In genomic region chr3:69729350-69729919, GRCh38 we compare ENCODE assay signal across 18 cellular contexts. TPM values are rescaled to one million over a fixed set of nuclear protein-coding genes. Genes with fewer than 3 reads are reported as not detected.
DNase-seq lines count a peak whose midpoint lies in the region; ATAC-seq, FAIRE-seq and TF ChIP-seq lines count a peak whose summit lies in the region.
"Had no signal": no experiment of that assay in that cellular context is flagged by ENCODE, and none has a peak within 500 bp of the region (broad histone marks: within the 10 kb centered on the region; RNA-seq: fewer than 3 reads in every experiment).

No MANE protein-coding gene starts in this region.

- H3K27me3 Mint-ChIP-seq in H9 (ENCODE audit: low read depth), result peaks cover 12% of the 10 kb centered on the region; the same call in 1 of the 2 replicates
- peaks cover 4% of the 10 kb centered on the region for H3K27me3 Mint-ChIP-seq in activated T-helper 2 cell treated with anti-CD3 and anti-CD28 coated beads, Interferon-gamma antibody, Interleukin-2, Interleukin-4, amounts not matched to agents 10 μg/mL and 5 μg/mL and 100 μg/mL, durations not matched to agents 14 hours and 24 hours and 36 hours (ENCODE audit: low read depth)

- H3T11ph ChIP-seq in H9 (ENCODE audit: low read length), result no peak overlapping the region

- FAIRE-seq in frontal cortex (lab: Jason Lieb, UNC), result peak; percentile 72
- FAIRE-seq: A204.1, D721Med, GM18507 had no signal

- H2BK5ac ChIP-seq in H9 (ENCODE audit: insufficient read length, low read length) (no peak overlapping the region), trophoblast cell (ENCODE audit: low read depth, low read length, poor library complexity) (no peak overlapping the region)

- H2BK12ac ChIP-seq in H9 (ENCODE audit: insufficient read length, low read depth, low read length) (no peak overlapping the region), trophoblast cell (ENCODE audit: low read length) (peak overlapping the region; percentile 64)

- no CpG with 5 or more reads among the region's 6 CpGs for WGBS in H9 (ENCODE audit: extremely low coverage, insufficient read length, low lambda C conversion rate)
- WGBS in trophoblast cell (ENCODE audit: extremely low coverage, insufficient coverage, insufficient read length), result no CpG with 5 or more reads among the region's 6 CpGs

- DNase-seq in H9 (no peak), SW480 (ENCODE audit: low spot score) (peak; percentile 65), frontal cortex (ENCODE audit: low spot score in 2 of 2) (no peak), trophoblast cell (no peak), left lung (no peak), C1 segment of cervical spinal cord (lab: John Stamatoyannopoulos, UW) (no peak)
- DNase-seq in activated T-helper 2 cell treated with anti-CD3 and anti-CD28 coated beads, Interferon-gamma antibody, Interleukin-2, Interleukin-4, amounts not matched to agents 10 μg/mL and 5 μg/mL and 100 μg/mL, durations not matched to agents 14 hours and 24 hours and 36 hours (ENCODE audit: low spot score), result no peak
- DNase-seq: BE2C; CD8-positive, alpha-beta T cell; COR-L47; DMS153; DND-41; GM23248 had no signal

- no peaks in the 10 kb centered on the region for H3K36me3 Mint-ChIP-seq in H9 (ENCODE audit: insufficient read depth in 1 of 3, low read depth in 3 of 3)
- no peaks in the 10 kb centered on the region for H3K36me3 Mint-ChIP-seq in activated T-helper 2 cell treated with anti-CD3 and anti-CD28 coated beads, Interferon-gamma antibody, Interleukin-2, Interleukin-4, amounts not matched to agents 10 μg/mL and 5 μg/mL and 100 μg/mL, durations not matched to agents 14 hours and 24 hours and 36 hours (ENCODE audit: low read depth)
- H3K36me3 Mint-ChIP-seq: CD14-positive monocyte; CD8-positive, alpha-beta T cell had no signal

- H3K56ac ChIP-seq in H9 (ENCODE audit: insufficient read length, low read depth, low read length), result no peak overlapping the region

- peaks cover 8 to 15% of the 10 kb centered on the region in 2 experiments for H3K4me1 Mint-ChIP-seq in H9
- no peaks in the 10 kb centered on the region for H3K4me1 Mint-ChIP-seq in activated T-helper 2 cell treated with anti-CD3 and anti-CD28 coated beads, Interferon-gamma antibody, Interleukin-2, Interleukin-4, amounts not matched to agents 10 μg/mL and 5 μg/mL and 100 μg/mL, durations not matched to agents 14 hours and 24 hours and 36 hours (ENCODE audit: low read depth)

- no peaks in the 10 kb centered on the region; the same call in 1 of the 2 replicates for H3K4me1 ChIP-seq in H9 (ENCODE audit: insufficient read depth, low read length)
- peaks cover 4% of the 10 kb centered on the region in 2 experiments for H3K4me1 ChIP-seq in trophoblast cell (ENCODE audit: control insufficient read depth in 1 of 2, insufficient read depth in 2 of 2, low read length in 2 of 2)
- H3K4me1 ChIP-seq in left lung, result no peaks in the 10 kb centered on the region
- H3K4me1 ChIP-seq: HAP-1 had no signal

- H4K8ac ChIP-seq in H9 (replicated peaks; ENCODE audit: insufficient read length, low read depth, low read length), result no peak overlapping the region
- no peak overlapping the region for H4K8ac ChIP-seq in trophoblast cell (ENCODE audit: low read depth, low read length)

- H2AFZ ChIP-seq in H9 (ENCODE audit: low read length), result no peak overlapping the region
- no peak overlapping the region for H2AFZ ChIP-seq in trophoblast cell (ENCODE audit: insufficient read depth, low read length, poor library complexity)
- H2AFZ ChIP-seq: GM23248 had no signal

- H3K4me2 ChIP-seq in H9 (ENCODE audit: insufficient read depth, insufficient read length, low read length) (no peak overlapping the region), trophoblast cell (ENCODE audit: low read length) (no peak overlapping the region)

- no peaks in the 10 kb centered on the region for H3K9me3 Mint-ChIP-seq in H9
- H3K9me3 Mint-ChIP-seq in activated T-helper 2 cell treated with anti-CD3 and anti-CD28 coated beads, Interferon-gamma antibody, Interleukin-2, Interleukin-4, amounts not matched to agents 10 μg/mL and 5 μg/mL and 100 μg/mL, durations not matched to agents 14 hours and 24 hours and 36 hours, result no peaks in the 10 kb centered on the region
- H3K9me3 Mint-ChIP-seq: CD14-positive monocyte; CD8-positive, alpha-beta T cell had no signal

- no peak overlapping the region for H4K5ac ChIP-seq in H9 (ENCODE audit: insufficient read length, low read depth, low read length)

- no peak overlapping the region for H3K14ac ChIP-seq in H9 (ENCODE audit: insufficient read depth, low read length)
- no peak overlapping the region for H3K14ac ChIP-seq in trophoblast cell (ENCODE audit: low read length)

- H4K20me1 ChIP-seq in H9 (ENCODE audit: control insufficient read depth, insufficient read depth, insufficient read length), result no peaks in the 10 kb centered on the region

- no peak overlapping the region for H3K23ac ChIP-seq in H9 (ENCODE audit: insufficient read length, low read depth, low read length)
- H3K23ac ChIP-seq in trophoblast cell (ENCODE audit: low read length), result no peak overlapping the region

- H3K36me3 ChIP-seq in trophoblast cell (ENCODE audit: control insufficient read depth in 1 of 2, insufficient read depth in 2 of 2, low read length in 2 of 2) (no peaks in the 10 kb centered on the region), left lung (no peaks in the 10 kb centered on the region)
- H3K36me3 ChIP-seq: BE2C, HAP-1 had no signal

- H2AK5ac ChIP-seq in H9 (ENCODE audit: insufficient read length, low read length) (no peak overlapping the region), trophoblast cell (ENCODE audit: low read length) (no peak overlapping the region)

- H2BK120ac ChIP-seq in H9 (ENCODE audit: low read depth, low read length, poor library complexity, severe bottlenecking), result no peak overlapping the region
- no peak overlapping the region for H2BK120ac ChIP-seq in trophoblast cell (ENCODE audit: insufficient read depth, low read length, poor library complexity)

- H4K12ac ChIP-seq in trophoblast cell (ENCODE audit: low read depth, low read length), result no peak overlapping the region

- H3K4ac ChIP-seq in H9 (ENCODE audit: low read depth, low read length) (no peak overlapping the region), trophoblast cell (ENCODE audit: low read depth, low read length) (no peak overlapping the region)

- no peak overlapping the region for H2BK20ac ChIP-seq in H9 (ENCODE audit: low read depth, low read length, poor library complexity, severe bottlenecking)

- no peak for ATAC-seq in left lung
- ATAC-seq: CD8-positive, alpha-beta T cell had no signal

- H3K79me2 ChIP-seq in H9 (ENCODE audit: insufficient read depth, low read length) (no peaks in the 10 kb centered on the region), trophoblast cell (ENCODE audit: control insufficient read depth, insufficient read depth, low read length, poor library complexity) (no peaks in the 10 kb centered on the region)

- H3K27me3 ChIP-seq in H9 (ENCODE audit: insufficient read depth, low read length) (no peaks in the 10 kb centered on the region), trophoblast cell (ENCODE audit: insufficient read depth, low read length) (no peaks in the 10 kb centered on the region), left lung (no peaks in the 10 kb centered on the region)
- H3K27me3 ChIP-seq: BE2C had no signal

- H3K4me3 Mint-ChIP-seq in H9, result no peak overlapping the region
- no peak overlapping the region for H3K4me3 Mint-ChIP-seq in activated T-helper 2 cell treated with anti-CD3 and anti-CD28 coated beads, Interferon-gamma antibody, Interleukin-2, Interleukin-4, amounts not matched to agents 10 μg/mL and 5 μg/mL and 100 μg/mL, durations not matched to agents 14 hours and 24 hours and 36 hours (ENCODE audit: low read depth)
- H3K4me3 Mint-ChIP-seq: CD14-positive monocyte; CD8-positive, alpha-beta T cell had no signal

- no peaks in the 10 kb centered on the region for H3K79me1 ChIP-seq in H9 (ENCODE audit: insufficient read depth, low read depth, low read length, poor library complexity, severe bottlenecking)
- H3K79me1 ChIP-seq in trophoblast cell (ENCODE audit: low read length), result no peaks in the 10 kb centered on the region

- no peak overlapping the region for H3K4me3 ChIP-seq in trophoblast cell (ENCODE audit: low read depth, low read length)
- no peak overlapping the region for H3K4me3 ChIP-seq in left lung
- H3K4me3 ChIP-seq: GM23248, HAP-1 had no signal

- no peak overlapping the region for H4K91ac ChIP-seq in H9 (ENCODE audit: insufficient read length, low read depth, low read length)
- H4K91ac ChIP-seq in trophoblast cell (ENCODE audit: low read depth, low read length), result no peak overlapping the region

- intact Hi-C loops in left lung (cut with DNase I), result no loop called here
- intact Hi-C loops in activated T-helper 2 cell treated with anti-CD3 and anti-CD28 coated beads, Interferon-gamma antibody, Interleukin-2, Interleukin-4, amounts not matched to agents 10 μg/mL and 5 μg/mL and 100 μg/mL, durations not matched to agents 14 hours and 24 hours and 36 hours (cut with micrococcal nuclease), result no loop called here

- H3K27ac ChIP-seq in H9 (ENCODE audit: insufficient read length, low read depth, low read length) (no peak overlapping the region), trophoblast cell (ENCODE audit: low read depth, low read length) (no peak overlapping the region), left lung (no peak overlapping the region)
- H3K27ac ChIP-seq: GM23248 had no signal

- 0 out of 2 replicates have a peak overlapping the region, but pooled peaks have one; percentile 68 for H2BK15ac ChIP-seq in H9 (ENCODE audit: low read depth, low read length)

- no peaks in the 10 kb centered on the region for H3K9me3 ChIP-seq in H9 (ENCODE audit: control insufficient read depth, low read depth, low read length)
- no peaks in the 10 kb centered on the region for H3K9me3 ChIP-seq in trophoblast cell (ENCODE audit: insufficient read depth, low read depth, low read length)
- H3K9me3 ChIP-seq in left lung, result no peaks in the 10 kb centered on the region
- H3K9me3 ChIP-seq: BE2C, HAP-1 had no signal

- H3K18ac ChIP-seq in H9 (ENCODE audit: insufficient read length, low read depth, low read length) (no peak overlapping the region), trophoblast cell (ENCODE audit: low read length) (no peak overlapping the region)

- H3K9ac ChIP-seq in H9 (ENCODE audit: extremely low read depth, insufficient read length, low read length) (no peak overlapping the region), trophoblast cell (ENCODE audit: low read length) (no peak overlapping the region)
- H3K9ac ChIP-seq: GM23248 had no signal

- H3K27ac Mint-ChIP-seq in H9, result no peak overlapping the region
- no peak overlapping the region for H3K27ac Mint-ChIP-seq in activated T-helper 2 cell treated with anti-CD3 and anti-CD28 coated beads, Interferon-gamma antibody, Interleukin-2, Interleukin-4, amounts not matched to agents 10 μg/mL and 5 μg/mL and 100 μg/mL, durations not matched to agents 14 hours and 24 hours and 36 hours
- H3K27ac Mint-ChIP-seq: CD8-positive, alpha-beta T cell had no signal

- no peaks in the 10 kb centered on the region for H3K23me2 ChIP-seq in H9 (ENCODE audit: insufficient read length, low read depth, low read length, poor library complexity, severe bottlenecking)

- TF ChIP-seq CTCF in H9 (conservative IDR thresholded peaks at IDR 0.05) (no peak), left lung (IDR thresholded peaks at IDR 0.05) (no peak)

RNA-seq across cellular contexts. Expression of gene MITF, which starts 9.8 kb away (rescaled TPM):
- total RNA-seq in H9 (2021) (0.81 and 0.88 TPM in 2 replicates), frontal cortex (1.6 TPM), left lung (10 to 100 TPM; 24.3 to 29.6 TPM)
- 2.6 and 2.8 TPM in 2 replicates for polyA plus RNA-seq in trophoblast cell (2013)
- total RNA-seq in activated T-helper 2 cell treated with anti-CD3 and anti-CD28 coated beads, Interferon-gamma antibody, Interleukin-2, Interleukin-4, amounts not matched to agents 10 μg/mL and 5 μg/mL and 100 μg/mL, durations not matched to agents 14 hours and 24 hours and 36 hours, result 0.07 and 0.28 TPM in 2 replicates
- total RNA-seq: CD8-positive, alpha-beta T cell had no signal
